Comparison of ENCODE assay signal across 26 cellular contexts in the genomic region with DNA sequence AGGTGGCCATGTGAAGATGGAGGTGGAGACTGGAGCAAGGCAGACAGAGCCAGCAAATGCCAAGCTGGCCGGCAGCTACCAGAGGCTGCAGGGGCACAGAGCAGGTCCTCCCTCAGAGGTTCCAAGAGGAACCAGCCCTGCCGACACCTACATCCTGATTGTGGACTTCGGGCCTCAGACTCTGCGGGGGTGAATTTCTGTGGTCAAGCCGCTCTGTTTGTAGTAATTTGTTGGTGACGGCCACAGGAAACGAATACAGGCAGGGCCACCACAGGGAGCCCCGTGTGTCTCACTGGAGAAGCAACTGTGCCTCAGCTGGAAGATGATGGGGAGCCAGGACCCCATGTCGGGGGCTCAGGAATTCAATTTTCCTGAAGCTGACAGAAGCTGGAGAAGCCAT. TPM values are rescaled to one million over a fixed set of nuclear protein-coding genes. Genes with fewer than 3 reads are reported as not detected.
DNase-seq lines count a peak whose midpoint lies in the region; FAIRE-seq and TF ChIP-seq lines count a peak whose summit lies in the region.
"Had no signal": no experiment of that assay in that cellular context is flagged by ENCODE, and none has a peak within 500 bp of the region (broad histone marks: within the 10 kb centered on the region; RNA-seq: fewer than 3 reads in every experiment).

No MANE protein-coding gene starts in this region.

- H3K9me3 ChIP-seq in astrocyte (ENCODE audit: insufficient read depth, low read depth, low read length) (no peaks in the 10 kb centered on the region), kidney (ENCODE audit: control insufficient read depth in 1 of 2, low read length in 2 of 2) (no peaks in the 10 kb centered on the region)
- H3K9me3 ChIP-seq: BLaER1 treated with 17β-estradiol and CSF1 and Interleukin-3, amounts not matched to agents 10 nM and 100 nM; heart left ventricle; left lung; uterus had no signal

- no peaks in the 10 kb centered on the region for H4K20me1 ChIP-seq in astrocyte (ENCODE audit: insufficient read depth, low read length)

- H2AFZ ChIP-seq in astrocyte (ENCODE audit: low read depth, low read length), result no peak overlapping the region

- H2AK5ac ChIP-seq in mesendoderm (ENCODE audit: low read length), result no peak overlapping the region

- H2BK15ac ChIP-seq in mesendoderm (replicated peaks; ENCODE audit: low read depth), result no peak overlapping the region

- H4K8ac ChIP-seq in mesendoderm (ENCODE audit: low read depth, low read length), result no peak overlapping the region

- no peak overlapping the region for H3K56ac ChIP-seq in mesendoderm (ENCODE audit: low read length)

- H3K27ac ChIP-seq in astrocyte (ENCODE audit: low read depth, low read length) (no peak overlapping the region), mesendoderm (ENCODE audit: low read depth, low read length) (no peak overlapping the region), kidney (ENCODE audit: low read depth in 2 of 2, low read length in 2 of 2) (no peak overlapping the region)
- H3K27ac ChIP-seq: BLaER1 treated with 17β-estradiol and CSF1 and Interleukin-3, amounts not matched to agents 10 nM and 100 nM; heart left ventricle; left lung; RWPE1; uterus had no signal

- H3K36me3 ChIP-seq in astrocyte (ENCODE audit: insufficient read depth, low read length) (no peaks in the 10 kb centered on the region), mesendoderm (ENCODE audit: control insufficient read depth, insufficient read depth, low read length) (no peaks in the 10 kb centered on the region), kidney (ENCODE audit: control insufficient read depth in 1 of 2, insufficient read depth in 2 of 2, low read length in 2 of 2) (no peaks in the 10 kb centered on the region)
- H3K36me3 ChIP-seq: BLaER1 treated with 17β-estradiol and CSF1 and Interleukin-3, amounts not matched to agents 10 nM and 100 nM; heart left ventricle; left lung; uterus had no signal

- H3K36me3 Mint-ChIP-seq in astrocyte (ENCODE audit: low read depth, unreplicated experiment), result peaks cover 1% of the 10 kb centered on the region
- H3K36me3 Mint-ChIP-seq: mesothelial cell of epicardium had no signal

- no peaks in the 10 kb centered on the region for H3K79me1 ChIP-seq in mesendoderm (ENCODE audit: low read length)

- no peaks in the 10 kb centered on the region for H3K79me2 ChIP-seq in astrocyte (ENCODE audit: insufficient read depth, low read length)
- no peaks in the 10 kb centered on the region for H3K79me2 ChIP-seq in mesendoderm (ENCODE audit: control insufficient read depth, insufficient read depth, low read length)

- H3K4me3 Mint-ChIP-seq in astrocyte (ENCODE audit: unreplicated experiment), result no peak overlapping the region
- H3K4me3 Mint-ChIP-seq: activated CD8-positive, alpha-beta T cell treated with anti-CD3 and anti-CD28 coated beads, Interleukin-2, amount 10 ng/mL, durations not matched to agents 7 days and 5 days; activated T-cell treated with anti-CD3 and anti-CD28 coated beads, Interleukin-2, amount 50 U/mL, for 24 hours; mesothelial cell of epicardium had no signal

- no peak overlapping the region for H3K27ac Mint-ChIP-seq in astrocyte (ENCODE audit: unreplicated experiment)
- H3K27ac Mint-ChIP-seq: activated CD8-positive, alpha-beta T cell treated with anti-CD3 and anti-CD28 coated beads, Interleukin-2, amount 10 ng/mL, durations not matched to agents 7 days and 5 days; activated T-cell treated with anti-CD3 and anti-CD28 coated beads, Interleukin-2, amount 50 U/mL, for 24 hours; mesothelial cell of epicardium had no signal

- no peak overlapping the region for H2BK120ac ChIP-seq in mesendoderm (ENCODE audit: low read depth, low read length)

- H3K9ac ChIP-seq in astrocyte (ENCODE audit: low read length) (no peak overlapping the region), mesendoderm (ENCODE audit: low read length) (no peak overlapping the region), kidney (ENCODE audit: low read length in 2 of 2) (no peak overlapping the region)

- H3K23ac ChIP-seq in mesendoderm (ENCODE audit: low read length), result no peak overlapping the region

- no peak overlapping the region for H3K4me3 ChIP-seq in astrocyte (ENCODE audit: insufficient read depth, low read depth, low read length)
- no peak overlapping the region for H3K4me3 ChIP-seq in mesendoderm (ENCODE audit: low read length)
- H3K4me3 ChIP-seq in kidney (ENCODE audit: low read length in 2 of 2), result no peak overlapping the region
- H3K4me3 ChIP-seq: BLaER1 treated with 17β-estradiol and CSF1 and Interleukin-3, amounts not matched to agents 10 nM and 100 nM; dorsolateral prefrontal cortex; heart left ventricle; left lung; uterus had no signal

- peaks cover 8% of the 10 kb centered on the region for H3K4me1 Mint-ChIP-seq in astrocyte (ENCODE audit: low read depth, unreplicated experiment)

- H3K27me3 Mint-ChIP-seq in astrocyte (ENCODE audit: low read depth, unreplicated experiment), result peaks cover 81% of the 10 kb centered on the region
- H3K27me3 Mint-ChIP-seq: activated T-cell treated with anti-CD3 and anti-CD28 coated beads, Interleukin-2, amount 50 U/mL, for 24 hours had no signal

- peaks cover 19% of the 10 kb centered on the region for H3K4me1 ChIP-seq in astrocyte (ENCODE audit: insufficient read depth, low read length)
- H3K4me1 ChIP-seq in mesendoderm (ENCODE audit: control insufficient read depth, low read depth, low read length), result peaks cover 5% of the 10 kb centered on the region
- H3K4me1 ChIP-seq in kidney (ENCODE audit: control insufficient read depth in 1 of 2, insufficient read depth in 1 of 2, low read depth in 1 of 2, low read length in 2 of 2), result peaks cover 0 to 8% of the 10 kb centered on the region in 2 donors
- H3K4me1 ChIP-seq: uterus had no signal

- H3K4ac ChIP-seq in mesendoderm (ENCODE audit: low read depth, low read length), result no peak overlapping the region

- intact Hi-C loops in kidney (cut with DNase I), result no loop called here

- H2BK5ac ChIP-seq in mesendoderm (ENCODE audit: low read length), result no peak overlapping the region

- TF ChIP-seq CTCF in astrocyte (IDR thresholded peaks at IDR 0.05; ENCODE audit: insufficient read depth, low read depth, low read length) (no peak), kidney (IDR thresholded peaks at IDR 0.05; ENCODE audit: borderline replicate concordance, extremely low read depth, insufficient read depth) (no peak)

- no CpG with 5 or more reads among the region's 9 CpGs for WGBS in mesendoderm (ENCODE audit: extremely low coverage, insufficient coverage, low lambda C conversion rate)

- H3K4me2 ChIP-seq in astrocyte (ENCODE audit: low read length) (peak overlapping the region; percentile 41), mesendoderm (ENCODE audit: low read length) (no peak overlapping the region)

- peaks cover 61% of the 10 kb centered on the region for H3K27me3 ChIP-seq in astrocyte (ENCODE audit: insufficient read depth, low read length)
- no peaks in the 10 kb centered on the region for H3K27me3 ChIP-seq in mesendoderm (ENCODE audit: insufficient read depth, low read length, poor library complexity)
- H3K27me3 ChIP-seq: dorsolateral prefrontal cortex, heart left ventricle, uterus had no signal

- FAIRE-seq in astrocyte (lab: Jason Lieb, UNC) (no peak), urothelium cell line (lab: Jason Lieb, UNC) (no peak), kidney (lab: Jason Lieb, UNC) (no peak), frontal cortex (lab: Jason Lieb, UNC) (no peak)
- FAIRE-seq: HTR-8/SVneo had no signal

- no peak overlapping the region for H3K18ac ChIP-seq in mesendoderm (ENCODE audit: low read length)

- H3K9me3 Mint-ChIP-seq in astrocyte (ENCODE audit: unreplicated experiment), result no peaks in the 10 kb centered on the region
- H3K9me3 Mint-ChIP-seq: activated T-cell treated with anti-CD3 and anti-CD28 coated beads, Interleukin-2, amount 50 U/mL, for 24 hours; mesothelial cell of epicardium had no signal

- no peak overlapping the region for H4K5ac ChIP-seq in mesendoderm (ENCODE audit: low read length)

- DNase-seq in EH (ENCODE audit: low read depth) (peak; percentile 9), MV-4-11 (lab: John Stamatoyannopoulos, UW) (peak; percentile 69), astrocyte (ENCODE audit: low read depth) (no peak), mesendoderm (peak; percentile 69), urothelium cell line (ENCODE audit: low spot score) (no peak), SKM-1 (lab: John Stamatoyannopoulos, UW; ENCODE audit: unreplicated experiment) (no peak), kidney (no peak), frontal cortex (ENCODE audit: low spot score in 2 of 2) (no peak)
- DNase-seq: activated CD4-positive, alpha-beta T cell treated with anti-CD3 and anti-CD28 coated beads for 1 hour; activated CD8-positive, alpha-beta T cell treated with anti-CD3 and anti-CD28 coated beads, Interleukin-2, amount 10 ng/mL, durations not matched to agents 7 days and 5 days; activated naive CD4-positive, alpha-beta T cell; activated T-cell treated with anti-CD3 and anti-CD28 coated beads, Interleukin-2, amount 50 U/mL, for 24 hours; central memory CD4-positive, alpha-beta T cell; heart left ventricle; Kasumi-1; left lung; NCI-H1436; NCI-H524; T1000; uterus had no signal

RNA-seq across cellular contexts. Expression of gene ZFYVE28, which starts 28.3 kb away (rescaled TPM):
- total RNA-seq in astrocyte, result 0.31 and 0.68 TPM in 2 replicates
- 1.5 TPM for polyA plus RNA-seq in mesendoderm (2013, experiment 1 of 2)
- 1.4 TPM for polyA plus RNA-seq in mesendoderm (2013, experiment 2 of 2)
- 18.9 TPM for total RNA-seq in kidney
- 8.0 TPM for polyA plus RNA-seq in kidney (ENCODE audit: insufficient read depth, low read depth, low replicate concordance)
- 3.7 TPM for total RNA-seq in frontal cortex

RNA-seq across cellular contexts. Expression of gene CFAP99, which starts 28.6 kb away (rescaled TPM):
- total RNA-seq in astrocyte (not detected in 2 replicates), kidney (1.7 TPM), frontal cortex (not detected)
- polyA plus RNA-seq in mesendoderm (2013, experiment 1 of 2), result 0.11 TPM
- polyA plus RNA-seq in mesendoderm (2013, experiment 2 of 2), result 0.13 TPM
- polyA plus RNA-seq in kidney (ENCODE audit: insufficient read depth, low read depth, low replicate concordance), result 1.5 TPM
- total RNA-seq: activated CD8-positive, alpha-beta T cell treated with anti-CD3 and anti-CD28 coated beads, Interleukin-2, amount 10 ng/mL, durations not matched to agents 7 days and 5 days; heart left ventricle; mesothelial cell of epicardium had no signal
- polyA plus RNA-seq: heart left ventricle, neural cell had no signal

Comparison
In these comparisons a context has a peak if more than half of its experiments do, and no peak if none do; other contexts are left out.
1. DNase-seq: peak in EH (single experiment), MV-4-11 (single experiment) and mesendoderm (single experiment); none in astrocyte (single experiment), urothelium cell line (single experiment), SKM-1 (single experiment), kidney (single experiment) and frontal cortex (0 of 2).